Comparison of ENCODE assay signal across 1 cellular context in the genomic region with DNA sequence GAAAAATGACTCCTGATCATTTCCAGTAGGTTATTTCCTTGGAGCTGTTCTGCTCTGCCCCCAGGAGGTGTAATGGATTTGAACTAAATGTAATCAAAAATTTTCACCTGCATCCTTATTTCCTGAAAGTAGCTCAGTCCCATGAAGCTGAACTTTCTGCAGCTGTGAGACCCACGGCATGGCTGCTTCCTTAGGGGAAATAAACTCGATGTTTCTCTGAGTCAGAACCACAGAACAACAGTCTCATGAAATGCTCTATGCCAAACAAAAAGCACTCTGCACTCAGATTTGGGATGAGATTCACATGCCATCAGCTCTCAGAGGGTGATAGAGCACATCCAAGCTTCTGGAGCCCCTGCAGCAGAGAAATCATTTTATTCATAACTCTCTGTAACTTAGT.
TF ChIP-seq lines count a peak whose summit lies in the region.

No MANE protein-coding gene starts in this region.

TF ChIP-seq in GM12878, 131 proteins besides CTCF, POLR2A, EP300 and RAD21 (continued from another document):
- TF ChIP-seq, protein P1, sequence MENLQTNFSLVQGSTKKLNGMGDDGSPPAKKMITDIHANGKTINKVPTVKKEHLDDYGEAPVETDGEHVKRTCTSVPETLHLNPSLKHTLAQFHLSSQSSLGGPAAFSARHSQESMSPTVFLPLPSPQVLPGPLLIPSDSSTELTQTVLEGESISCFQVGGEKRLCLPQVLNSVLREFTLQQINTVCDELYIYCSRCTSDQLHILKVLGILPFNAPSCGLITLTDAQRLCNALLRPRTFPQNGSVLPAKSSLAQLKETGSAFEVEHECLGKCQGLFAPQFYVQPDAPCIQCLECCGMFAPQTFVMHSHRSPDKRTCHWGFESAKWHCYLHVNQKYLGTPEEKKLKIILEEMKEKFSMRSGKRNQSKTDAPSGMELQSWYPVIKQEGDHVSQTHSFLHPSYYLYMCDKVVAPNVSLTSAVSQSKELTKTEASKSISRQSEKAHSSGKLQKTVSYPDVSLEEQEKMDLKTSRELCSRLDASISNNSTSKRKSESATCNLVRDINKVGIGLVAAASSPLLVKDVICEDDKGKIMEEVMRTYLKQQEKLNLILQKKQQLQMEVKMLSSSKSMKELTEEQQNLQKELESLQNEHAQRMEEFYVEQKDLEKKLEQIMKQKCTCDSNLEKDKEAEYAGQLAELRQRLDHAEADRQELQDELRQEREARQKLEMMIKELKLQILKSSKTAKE (IDR thresholded peaks at IDR 0.05; ENCODE audit: low read depth, poor library complexity, severe bottlenecking), result no peak
- TF ChIP-seq CEBPB (IDR thresholded peaks at IDR 0.05; ENCODE audit: borderline replicate concordance in 1 of 2, low read depth in 2 of 2, low read length in 2 of 2) (no peak), SMARCA5 (IDR thresholded peaks at IDR 0.05) (no peak), ZBED1 (IDR thresholded peaks at IDR 0.05; ENCODE audit: borderline replicate concordance) (no peak), CBFB (IDR thresholded peaks at IDR 0.05; ENCODE audit: low read depth) (no peak), NR2F1 (conservative IDR thresholded peaks at IDR 0.05) (no peak), NFIC (IDR thresholded peaks at IDR 0.05; ENCODE audit: low read depth, low read length) (no peak), GABPA (IDR thresholded peaks at IDR 0.05; ENCODE audit: low read depth) (no peak), FOS (IDR thresholded peaks at IDR 0.05; ENCODE audit: borderline replicate concordance, extremely low read depth, insufficient read length) (no peak), TARDBP (IDR thresholded peaks at IDR 0.05; ENCODE audit: borderline replicate concordance) (no peak), RAD51 (IDR thresholded peaks at IDR 0.05) (no peak), HDAC2 (IDR thresholded peaks at IDR 0.05) (no peak), SREBF1 (IDR thresholded peaks at IDR 0.05; ENCODE audit: low read length) (no peak), BMI1 (IDR thresholded peaks at IDR 0.05; ENCODE audit: borderline replicate concordance) (no peak)
- TF ChIP-seq, protein P2, sequence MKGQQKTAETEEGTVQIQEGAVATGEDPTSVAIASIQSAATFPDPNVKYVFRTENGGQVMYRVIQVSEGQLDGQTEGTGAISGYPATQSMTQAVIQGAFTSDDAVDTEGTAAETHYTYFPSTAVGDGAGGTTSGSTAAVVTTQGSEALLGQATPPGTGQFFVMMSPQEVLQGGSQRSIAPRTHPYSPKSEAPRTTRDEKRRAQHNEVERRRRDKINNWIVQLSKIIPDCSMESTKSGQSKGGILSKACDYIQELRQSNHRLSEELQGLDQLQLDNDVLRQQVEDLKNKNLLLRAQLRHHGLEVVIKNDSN (IDR thresholded peaks at IDR 0.05; ENCODE audit: borderline replicate concordance, extremely low read length, insufficient read depth, low read depth, low read length), result no peak
- TF ChIP-seq, protein P3, sequence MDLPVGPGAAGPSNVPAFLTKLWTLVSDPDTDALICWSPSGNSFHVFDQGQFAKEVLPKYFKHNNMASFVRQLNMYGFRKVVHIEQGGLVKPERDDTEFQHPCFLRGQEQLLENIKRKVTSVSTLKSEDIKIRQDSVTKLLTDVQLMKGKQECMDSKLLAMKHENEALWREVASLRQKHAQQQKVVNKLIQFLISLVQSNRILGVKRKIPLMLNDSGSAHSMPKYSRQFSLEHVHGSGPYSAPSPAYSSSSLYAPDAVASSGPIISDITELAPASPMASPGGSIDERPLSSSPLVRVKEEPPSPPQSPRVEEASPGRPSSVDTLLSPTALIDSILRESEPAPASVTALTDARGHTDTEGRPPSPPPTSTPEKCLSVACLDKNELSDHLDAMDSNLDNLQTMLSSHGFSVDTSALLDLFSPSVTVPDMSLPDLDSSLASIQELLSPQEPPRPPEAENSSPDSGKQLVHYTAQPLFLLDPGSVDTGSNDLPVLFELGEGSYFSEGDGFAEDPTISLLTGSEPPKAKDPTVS (IDR thresholded peaks at IDR 0.05; ENCODE audit: low read depth, low read length), result no peak
- TF ChIP-seq, protein P4, sequence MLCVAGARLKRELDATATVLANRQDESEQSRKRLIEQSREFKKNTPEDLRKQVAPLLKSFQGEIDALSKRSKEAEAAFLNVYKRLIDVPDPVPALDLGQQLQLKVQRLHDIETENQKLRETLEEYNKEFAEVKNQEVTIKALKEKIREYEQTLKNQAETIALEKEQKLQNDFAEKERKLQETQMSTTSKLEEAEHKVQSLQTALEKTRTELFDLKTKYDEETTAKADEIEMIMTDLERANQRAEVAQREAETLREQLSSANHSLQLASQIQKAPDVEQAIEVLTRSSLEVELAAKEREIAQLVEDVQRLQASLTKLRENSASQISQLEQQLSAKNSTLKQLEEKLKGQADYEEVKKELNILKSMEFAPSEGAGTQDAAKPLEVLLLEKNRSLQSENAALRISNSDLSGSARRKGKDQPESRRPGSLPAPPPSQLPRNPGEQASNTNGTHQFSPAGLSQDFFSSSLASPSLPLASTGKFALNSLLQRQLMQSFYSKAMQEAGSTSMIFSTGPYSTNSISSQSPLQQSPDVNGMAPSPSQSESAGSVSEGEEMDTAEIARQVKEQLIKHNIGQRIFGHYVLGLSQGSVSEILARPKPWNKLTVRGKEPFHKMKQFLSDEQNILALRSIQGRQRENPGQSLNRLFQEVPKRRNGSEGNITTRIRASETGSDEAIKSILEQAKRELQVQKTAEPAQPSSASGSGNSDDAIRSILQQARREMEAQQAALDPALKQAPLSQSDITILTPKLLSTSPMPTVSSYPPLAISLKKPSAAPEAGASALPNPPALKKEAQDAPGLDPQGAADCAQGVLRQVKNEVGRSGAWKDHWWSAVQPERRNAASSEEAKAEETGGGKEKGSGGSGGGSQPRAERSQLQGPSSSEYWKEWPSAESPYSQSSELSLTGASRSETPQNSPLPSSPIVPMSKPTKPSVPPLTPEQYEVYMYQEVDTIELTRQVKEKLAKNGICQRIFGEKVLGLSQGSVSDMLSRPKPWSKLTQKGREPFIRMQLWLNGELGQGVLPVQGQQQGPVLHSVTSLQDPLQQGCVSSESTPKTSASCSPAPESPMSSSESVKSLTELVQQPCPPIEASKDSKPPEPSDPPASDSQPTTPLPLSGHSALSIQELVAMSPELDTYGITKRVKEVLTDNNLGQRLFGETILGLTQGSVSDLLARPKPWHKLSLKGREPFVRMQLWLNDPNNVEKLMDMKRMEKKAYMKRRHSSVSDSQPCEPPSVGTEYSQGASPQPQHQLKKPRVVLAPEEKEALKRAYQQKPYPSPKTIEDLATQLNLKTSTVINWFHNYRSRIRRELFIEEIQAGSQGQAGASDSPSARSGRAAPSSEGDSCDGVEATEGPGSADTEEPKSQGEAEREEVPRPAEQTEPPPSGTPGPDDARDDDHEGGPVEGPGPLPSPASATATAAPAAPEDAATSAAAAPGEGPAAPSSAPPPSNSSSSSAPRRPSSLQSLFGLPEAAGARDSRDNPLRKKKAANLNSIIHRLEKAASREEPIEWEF (IDR thresholded peaks at IDR 0.05; ENCODE audit: insufficient replicate concordance, low read depth, low read length), result no peak
